In genomic region chr22:24393012-24393559, GRCh38 we compare ENCODE assay signal across 12 cellular contexts.
"Had no signal": no experiment of that assay in that cellular context is flagged by ENCODE, and none has a peak within 500 bp of the region (broad histone marks: within the 10 kb centered on the region; RNA-seq: fewer than 3 reads in every experiment).

No MANE protein-coding gene starts in this region.

- DNase-seq: activated naive CD4-positive, alpha-beta T cell; dermis blood vessel endothelial cell; hypothalamus; left ventricle myocardium superior; midbrain; ovary; right lobe of liver; stimulated activated CD4-positive, alpha-beta T cell treated with anti-CD3 and anti-CD28 coated beads, Interleukin-1b, Interleukin-23, amount 100 ng/mL, for 48 hours; SW 1271; thyroid gland had no signal

- H3K9me3 Mint-ChIP-seq: activated T-helper 1 cell treated with anti-CD3 and anti-CD28 coated beads, Interleukin-12 subunit alpha, Interleukin-12 subunit beta, Interleukin-2, Interleukin-4 antibody, amounts not matched to agents 30 ng/mL and 10 ng/mL and 1 ng/mL, durations not matched to agents 14 hours and 24 hours and 36 hours; T-helper 2 cell treated with Interferon-gamma antibody and Interleukin-4, amounts not matched to agents 5 μg/mL and 100 μg/mL, for 36 hours had no signal

- H3K27me3 ChIP-seq: ovary, right lobe of liver, thyroid gland had no signal

- H3K27ac ChIP-seq: ovary, right lobe of liver, thyroid gland had no signal

- ATAC-seq: left ventricle myocardium superior, right lobe of liver had no signal

- H3K27ac Mint-ChIP-seq: activated T-helper 1 cell treated with anti-CD3 and anti-CD28 coated beads, Interleukin-12 subunit alpha, Interleukin-12 subunit beta, Interleukin-2, Interleukin-4 antibody, amounts not matched to agents 30 ng/mL and 10 ng/mL and 1 ng/mL, durations not matched to agents 14 hours and 24 hours and 36 hours had no signal

- H3K4me3 Mint-ChIP-seq: activated T-helper 1 cell treated with anti-CD3 and anti-CD28 coated beads, Interleukin-12 subunit alpha, Interleukin-12 subunit beta, Interleukin-2, Interleukin-4 antibody, amounts not matched to agents 30 ng/mL and 10 ng/mL and 1 ng/mL, durations not matched to agents 14 hours and 24 hours and 36 hours had no signal

- H3K9me3 ChIP-seq: ovary, right lobe of liver, thyroid gland had no signal

- H3K4me3 ChIP-seq: ovary, right lobe of liver, thyroid gland had no signal

- H3K36me3 ChIP-seq: ovary had no signal
